Comparison of ENCODE assay signal across 8 cellular contexts in genomic region chr22:36220457-36220921, GRCh38. TPM values are rescaled to one million over a fixed set of nuclear protein-coding genes. Genes with fewer than 3 reads are reported as not detected.
A peak's percentile ranks its signal among the peaks of the same experiment; 100 is the strongest.
DNase-seq lines count a peak whose midpoint lies in the region; ATAC-seq and TF ChIP-seq lines count a peak whose summit lies in the region.

No MANE protein-coding gene starts in this region.

- ATAC-seq in HG02798 (IDR thresholded peaks at IDR 0.05; ENCODE audit: poor library complexity, unreplicated experiment) (no peak), HG02623 (IDR thresholded peaks at IDR 0.05; ENCODE audit: unreplicated experiment) (no peak), GM21786 (IDR thresholded peaks at IDR 0.05; ENCODE audit: unreplicated experiment) (no peak)

- no peak for TF ChIP-seq CTCF in epithelial cell of esophagus (IDR thresholded peaks at IDR 0.05; ENCODE audit: insufficient read depth, low read depth, low read length, missing control alignments)

- H3K4me3 ChIP-seq in epithelial cell of esophagus (ENCODE audit: low read length): no peak overlapping the region

- DNase-seq in ELF-1 (ENCODE audit: low read depth, low spot score) (peak; percentile 27), NCI-H460 (ENCODE audit: extremely low read depth, low read depth) (peak; percentile 14), epithelial cell of esophagus (ENCODE audit: low read depth) (peak; percentile 65), myocyte (ENCODE audit: low read depth) (peak; percentile 74), 8988T (no peak)

RNA-seq across cellular contexts. Expression of gene APOL2, which starts 18.8 kb away (rescaled TPM):
- 17.7 and 19.1 TPM in 2 replicates for total RNA-seq in NCI-H460 (2014; rRNA removed; shearing (Covaris generic))
- 17.5 and 18.4 TPM in 2 replicates for polyA plus RNA-seq in NCI-H460 (2014; cell fraction: nucleus; rRNA removed)
- 31.6 and 33.2 TPM in 2 replicates for total RNA-seq in myocyte
- polyA plus RNA-seq in myocyte (2012): 90.7 TPM

RNA-seq across cellular contexts. Expression of gene APOL4, which starts 18.9 kb away (rescaled TPM):
- total RNA-seq in NCI-H460 (2014; rRNA removed; shearing (Covaris generic)): not detected in 2 replicates
- polyA plus RNA-seq in NCI-H460 (2014; cell fraction: nucleus; rRNA removed): not detected in 2 replicates
- 5.1 and 9.2 TPM in 2 replicates for total RNA-seq in myocyte
- polyA plus RNA-seq in myocyte (2012): 11.2 TPM

RNA-seq across cellular contexts. Expression of gene APOL1, which starts 32.4 kb away (rescaled TPM):
- total RNA-seq in NCI-H460 (2014; rRNA removed; shearing (Covaris generic)): 1.9 and 2.6 TPM in 2 replicates
- polyA plus RNA-seq in NCI-H460 (2014; cell fraction: nucleus; rRNA removed): 2.0 and 3.6 TPM in 2 replicates
- total RNA-seq in myocyte: 0.86 and 1.0 TPM in 2 replicates
- 17.1 TPM for polyA plus RNA-seq in myocyte (2012)

RNA-seq across cellular contexts. Expression of gene APOL3, which starts 59.9 kb away (rescaled TPM):
- 0.10 TPM in 1 of 2 replicates, not detected in the other for total RNA-seq in NCI-H460 (2014; rRNA removed; shearing (Covaris generic))
- 0.56 and 1.3 TPM in 2 replicates for polyA plus RNA-seq in NCI-H460 (2014; cell fraction: nucleus; rRNA removed)
- total RNA-seq in myocyte: 1.4 and 1.7 TPM in 2 replicates
- polyA plus RNA-seq in myocyte (2012): 2.4 TPM
